ENCODE assay signal across 1 cellular context in genomic region chr1:179177182-179177581, GRCh38.
A peak's percentile ranks its signal among the peaks of the same experiment; 100 is the strongest.
TF ChIP-seq lines count a peak whose summit lies in the region.

No MANE protein-coding gene starts in this region.

TF ChIP-seq in SK-N-SH, 30 proteins besides CTCF, POLR2A, EP300 and RAD21 (continued from another document):
- TF ChIP-seq USF2 (IDR thresholded peaks at IDR 0.05; ENCODE audit: borderline replicate concordance, low read depth, low read length) (no peak), POLR2AphosphoS5 (IDR thresholded peaks at IDR 0.05; ENCODE audit: low read depth, low read length) (peak; percentile 16; the same call in 1 of the 2 replicates), YY1 (IDR thresholded peaks at IDR 0.05; ENCODE audit: low read depth) (no peak), JUND (IDR thresholded peaks at IDR 0.05) (no peak), TAF1 (IDR thresholded peaks at IDR 0.05; ENCODE audit: borderline replicate concordance, low read depth, low read length) (no peak), TCF12 (IDR thresholded peaks at IDR 0.05) (peak; percentile 53), SIN3A (IDR thresholded peaks at IDR 0.05; ENCODE audit: borderline replicate concordance, low read depth, low read length) (no peak), REST (IDR thresholded peaks at IDR 0.05; ENCODE audit: low read depth, low read length) (no peak), TEAD4 (IDR thresholded peaks at IDR 0.05; ENCODE audit: borderline replicate concordance, insufficient read depth) (no peak), NFIC (IDR thresholded peaks at IDR 0.05; ENCODE audit: borderline replicate concordance) (no peak; the same call in 1 of the 2 replicates), PBX3 (IDR thresholded peaks at IDR 0.05) (no peak), RXRA (IDR thresholded peaks at IDR 0.05; ENCODE audit: borderline replicate concordance, low read depth) (peak; percentile 83; the same call in 1 of the 2 replicates), MAX (IDR thresholded peaks at IDR 0.05; ENCODE audit: low read depth) (no peak), RCOR1 (IDR thresholded peaks at IDR 0.05; ENCODE audit: low read length) (no peak), FOXM1 (IDR thresholded peaks at IDR 0.05; ENCODE audit: low read depth) (no peak), GATA2 (CRISPR knock-in tag; IDR thresholded peaks at IDR 0.05) (no peak), RFX5 (IDR thresholded peaks at IDR 0.05; ENCODE audit: low read length) (no peak), MXI1 (IDR thresholded peaks at IDR 0.05; ENCODE audit: low read depth, low read length) (no peak), EZH2phosphoT487 (IDR thresholded peaks at IDR 0.05; ENCODE audit: borderline replicate concordance, low read depth) (no peak), GABPA (IDR thresholded peaks at IDR 0.05; ENCODE audit: low read depth) (no peak), SMC3 (IDR thresholded peaks at IDR 0.05; ENCODE audit: low read depth, low read length) (no peak), NRF1 (IDR thresholded peaks at IDR 0.05; ENCODE audit: low read depth, low read length) (no peak), MEF2A (IDR thresholded peaks at IDR 0.05; ENCODE audit: borderline replicate concordance, low read depth) (peak; percentile 84), FOSL2 (IDR thresholded peaks at IDR 0.05; ENCODE audit: borderline replicate concordance, low read depth) (0 out of 2 replicates have a peak, but pooled peaks have one; percentile 23)
- TF ChIP-seq, protein P1, sequence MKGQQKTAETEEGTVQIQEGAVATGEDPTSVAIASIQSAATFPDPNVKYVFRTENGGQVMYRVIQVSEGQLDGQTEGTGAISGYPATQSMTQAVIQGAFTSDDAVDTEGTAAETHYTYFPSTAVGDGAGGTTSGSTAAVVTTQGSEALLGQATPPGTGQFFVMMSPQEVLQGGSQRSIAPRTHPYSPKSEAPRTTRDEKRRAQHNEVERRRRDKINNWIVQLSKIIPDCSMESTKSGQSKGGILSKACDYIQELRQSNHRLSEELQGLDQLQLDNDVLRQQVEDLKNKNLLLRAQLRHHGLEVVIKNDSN (IDR thresholded peaks at IDR 0.05; ENCODE audit: borderline replicate concordance, low read depth): no peak
- TF ChIP-seq, protein P2, sequence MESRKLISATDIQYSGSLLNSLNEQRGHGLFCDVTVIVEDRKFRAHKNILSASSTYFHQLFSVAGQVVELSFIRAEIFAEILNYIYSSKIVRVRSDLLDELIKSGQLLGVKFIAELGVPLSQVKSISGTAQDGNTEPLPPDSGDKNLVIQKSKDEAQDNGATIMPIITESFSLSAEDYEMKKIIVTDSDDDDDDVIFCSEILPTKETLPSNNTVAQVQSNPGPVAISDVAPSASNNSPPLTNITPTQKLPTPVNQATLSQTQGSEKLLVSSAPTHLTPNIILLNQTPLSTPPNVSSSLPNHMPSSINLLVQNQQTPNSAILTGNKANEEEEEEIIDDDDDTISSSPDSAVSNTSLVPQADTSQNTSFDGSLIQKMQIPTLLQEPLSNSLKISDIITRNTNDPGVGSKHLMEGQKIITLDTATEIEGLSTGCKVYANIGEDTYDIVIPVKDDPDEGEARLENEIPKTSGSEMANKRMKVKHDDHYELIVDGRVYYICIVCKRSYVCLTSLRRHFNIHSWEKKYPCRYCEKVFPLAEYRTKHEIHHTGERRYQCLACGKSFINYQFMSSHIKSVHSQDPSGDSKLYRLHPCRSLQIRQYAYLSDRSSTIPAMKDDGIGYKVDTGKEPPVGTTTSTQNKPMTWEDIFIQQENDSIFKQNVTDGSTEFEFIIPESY (IDR thresholded peaks at IDR 0.05; ENCODE audit: borderline replicate concordance, low read depth): no peak
TF ChIP-seq in SK-N-SH: peak in this region for 5.
